ENCODE assay signal across 32 cellular contexts in the genomic region with DNA sequence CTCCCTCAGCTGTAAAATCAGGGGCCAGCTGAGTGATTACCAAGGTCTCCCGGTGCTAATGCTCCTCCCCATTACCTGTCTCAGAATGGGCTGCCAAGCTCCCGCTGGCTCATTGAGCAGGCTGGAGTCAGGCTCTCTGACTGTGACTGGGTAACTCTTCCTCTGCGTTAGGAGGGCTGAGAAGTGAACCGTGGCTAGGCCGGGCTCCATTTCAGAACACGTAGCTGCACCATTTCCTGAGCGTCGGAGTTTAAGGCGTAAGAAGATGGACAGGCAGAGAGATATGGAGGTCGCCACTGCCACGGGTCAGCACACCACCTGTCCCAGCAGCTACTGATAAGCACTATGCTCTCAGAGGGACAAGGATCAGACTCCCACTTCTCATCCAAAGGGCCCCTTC.
"Had no signal": no experiment of that assay in that cellular context is flagged by ENCODE, and none has a peak within 500 bp of the region (broad histone marks: within the 10 kb centered on the region; RNA-seq: fewer than 3 reads in every experiment).

No MANE protein-coding gene starts in this region.

- H3K4me1 Mint-ChIP-seq: activated B cell treated with CpG ODN at 0.5 μM for 24 hours; activated naive CD4-positive, alpha-beta T cell treated with anti-CD3 and anti-CD28 coated beads, Interleukin-2, amount 10 ng/mL, durations not matched to agents 7 days and 5 days; activated naive CD8-positive, alpha-beta T cell treated with anti-CD3 and anti-CD28 coated beads, Interleukin-2, amount 10 ng/mL, durations not matched to agents 7 days and 5 days; central memory CD8-positive, alpha-beta T cell; T-helper 17 cell had no signal

- H3K9me3 Mint-ChIP-seq: activated CD8-positive, alpha-beta T cell treated with anti-CD3 and anti-CD28 coated beads for 36 hours; activated naive CD4-positive, alpha-beta T cell treated with anti-CD3 and anti-CD28 coated beads, Interleukin-2, amount 10 ng/mL, durations not matched to agents 7 days and 5 days; activated naive CD4-positive, alpha-beta T cell treated with anti-CD3 and anti-CD28 coated beads, Interleukin-2, amount 50 U/mL, for 72 hours; activated naive CD8-positive, alpha-beta T cell treated with anti-CD3 and anti-CD28 coated beads, Interleukin-2, amount 10 ng/mL, durations not matched to agents 7 days and 5 days; central memory CD8-positive, alpha-beta T cell; dendritic cell treated with granulocyte-macrophage colony-stimulating factor and Interleukin-4, amounts not matched to agents 40 ng/mL and 50 ng/mL, for 4 days; T-helper 2 cell treated with Interferon-gamma antibody and Interleukin-4, amounts not matched to agents 5 μg/mL and 100 μg/mL, for 36 hours had no signal

- H3K27ac Mint-ChIP-seq: activated B cell treated with CpG ODN at 0.5 μM for 24 hours; activated CD8-positive, alpha-beta T cell treated with anti-CD3 and anti-CD28 coated beads for 36 hours; activated naive CD4-positive, alpha-beta T cell treated with anti-CD3 and anti-CD28 coated beads, Interleukin-2, amount 10 ng/mL, durations not matched to agents 7 days and 5 days; activated naive CD4-positive, alpha-beta T cell treated with anti-CD3 and anti-CD28 coated beads, Interleukin-2, amount 50 U/mL, for 72 hours; activated naive CD8-positive, alpha-beta T cell treated with anti-CD3 and anti-CD28 coated beads, Interleukin-2, amount 10 ng/mL, durations not matched to agents 7 days and 5 days; activated T-cell treated with anti-CD3 and anti-CD28 coated beads, Interleukin-2, amount 50 U/mL, for 24 hours; activated T-cell treated with anti-CD3 and anti-CD28 coated beads, Interleukin-2, amount 50 U/mL, for 72 hours; dendritic cell treated with granulocyte-macrophage colony-stimulating factor and Interleukin-4, amounts not matched to agents 40 ng/mL and 50 ng/mL, for 4 days; endodermal cell; T-helper 17 cell; T-helper 2 cell treated with Interferon-gamma antibody and Interleukin-4, amounts not matched to agents 5 μg/mL and 100 μg/mL, for 36 hours had no signal

- H3K9me3 ChIP-seq: ascending aorta had no signal

- H3K4me3 ChIP-seq: ascending aorta, coronary artery, dorsolateral prefrontal cortex had no signal

- H3K27me3 ChIP-seq: ascending aorta, brain microvascular endothelial cell had no signal

- FAIRE-seq: bronchial epithelial cell, frontal cortex had no signal

- H3K36me3 Mint-ChIP-seq: activated naive CD4-positive, alpha-beta T cell treated with anti-CD3 and anti-CD28 coated beads, Interleukin-2, amount 10 ng/mL, durations not matched to agents 7 days and 5 days; activated naive CD4-positive, alpha-beta T cell treated with anti-CD3 and anti-CD28 coated beads, Interleukin-2, amount 50 U/mL, for 72 hours; activated naive CD8-positive, alpha-beta T cell treated with anti-CD3 and anti-CD28 coated beads, Interleukin-2, amount 10 ng/mL, durations not matched to agents 7 days and 5 days had no signal

- H3K27ac ChIP-seq: ascending aorta, brain microvascular endothelial cell, coronary artery, dorsolateral prefrontal cortex, WERI-Rb-1 had no signal

- H3K4me3 Mint-ChIP-seq: activated B cell treated with CpG ODN at 0.5 μM for 24 hours; activated CD8-positive, alpha-beta T cell treated with anti-CD3 and anti-CD28 coated beads for 36 hours; activated naive CD4-positive, alpha-beta T cell treated with anti-CD3 and anti-CD28 coated beads, Interleukin-2, amount 10 ng/mL, durations not matched to agents 7 days and 5 days; activated naive CD8-positive, alpha-beta T cell treated with anti-CD3 and anti-CD28 coated beads, Interleukin-2, amount 10 ng/mL, durations not matched to agents 7 days and 5 days; activated T-cell treated with anti-CD3 and anti-CD28 coated beads, Interleukin-2, amount 50 U/mL, for 24 hours; activated T-cell treated with anti-CD3 and anti-CD28 coated beads, Interleukin-2, amount 50 U/mL, for 72 hours; central memory CD8-positive, alpha-beta T cell; dendritic cell treated with granulocyte-macrophage colony-stimulating factor and Interleukin-4, amounts not matched to agents 40 ng/mL and 50 ng/mL, for 4 days; endodermal cell; T-helper 17 cell; T-helper 2 cell treated with Interferon-gamma antibody and Interleukin-4, amounts not matched to agents 5 μg/mL and 100 μg/mL, for 36 hours had no signal

- H3K36me3 ChIP-seq: ascending aorta, brain microvascular endothelial cell, WERI-Rb-1 had no signal

- H3K4me1 ChIP-seq: ascending aorta had no signal

- DNase-seq: activated B cell treated with CpG ODN at 0.5 μM for 24 hours; activated CD4-positive, alpha-beta T cell treated with anti-CD3 and anti-CD28 coated beads for 48 hours; activated CD4-positive, alpha-beta T cell treated with anti-CD3 and anti-CD28 coated beads, Interleukin-2, amount 50 U/mL, for 1 hour; activated CD4-positive, alpha-beta T cell treated with anti-CD3 and anti-CD28 coated beads, Interleukin-2, amount 50 U/mL, for 48 hours; activated CD8-positive, alpha-beta memory T cell treated with anti-CD3 and anti-CD28 coated beads, Interleukin-2, amount 50 U/mL, for 48 hours; activated CD8-positive, alpha-beta T cell treated with anti-CD3 and anti-CD28 coated beads for 36 hours; activated gamma-delta T cell; activated naive CD4-positive, alpha-beta T cell; activated naive CD4-positive, alpha-beta T cell treated with anti-CD3 and anti-CD28 coated beads, Interleukin-2, amount 10 ng/mL, durations not matched to agents 7 days and 5 days; activated naive CD8-positive, alpha-beta T cell treated with anti-CD3 and anti-CD28 coated beads, Interleukin-2, amount 10 ng/mL, durations not matched to agents 7 days and 5 days; activated T-cell treated with anti-CD3 and anti-CD28 coated beads for 4 hours; activated T-cell treated with anti-CD3 and anti-CD28 coated beads, Interleukin-2, amount 50 U/mL, for 24 hours; activated T-cell treated with anti-CD3 and anti-CD28 coated beads, Interleukin-2, amount 50 U/mL, for 72 hours; brain microvascular endothelial cell; dorsolateral prefrontal cortex; effector memory CD4-positive, alpha-beta T cell; endodermal cell; foreskin fibroblast; T-helper 1 cell; T-helper 17 cell; T1000; WERI-Rb-1 had no signal

- H3K27me3 Mint-ChIP-seq: activated B cell treated with CpG ODN at 0.5 μM for 24 hours; activated CD8-positive, alpha-beta T cell treated with anti-CD3 and anti-CD28 coated beads for 36 hours; activated naive CD4-positive, alpha-beta T cell treated with anti-CD3 and anti-CD28 coated beads, Interleukin-2, amount 10 ng/mL, durations not matched to agents 7 days and 5 days; activated T-cell treated with anti-CD3 and anti-CD28 coated beads, Interleukin-2, amount 50 U/mL, for 24 hours; central memory CD8-positive, alpha-beta T cell; dendritic cell treated with granulocyte-macrophage colony-stimulating factor and Interleukin-4, amounts not matched to agents 40 ng/mL and 50 ng/mL, for 4 days had no signal

- ATAC-seq: activated CD4-positive, CD25-positive, alpha-beta regulatory T cell treated with anti-CD3 and anti-CD28 coated beads, Interleukin-2, amount 50 U/mL, for 24 hours; activated CD8-positive, alpha-beta T cell treated with anti-CD3 and anti-CD28 coated beads for 36 hours; activated naive CD4-positive, alpha-beta T cell treated with anti-CD3 and anti-CD28 coated beads, Interleukin-2, amount 50 U/mL, for 72 hours; activated T-cell treated with anti-CD3 and anti-CD28 coated beads, Interleukin-2, amount 50 U/mL, for 72 hours; esophagus mucosa; T-helper 17 cell had no signal
